Comparison of ENCODE assay signal across 28 cellular contexts in the genomic region with DNA sequence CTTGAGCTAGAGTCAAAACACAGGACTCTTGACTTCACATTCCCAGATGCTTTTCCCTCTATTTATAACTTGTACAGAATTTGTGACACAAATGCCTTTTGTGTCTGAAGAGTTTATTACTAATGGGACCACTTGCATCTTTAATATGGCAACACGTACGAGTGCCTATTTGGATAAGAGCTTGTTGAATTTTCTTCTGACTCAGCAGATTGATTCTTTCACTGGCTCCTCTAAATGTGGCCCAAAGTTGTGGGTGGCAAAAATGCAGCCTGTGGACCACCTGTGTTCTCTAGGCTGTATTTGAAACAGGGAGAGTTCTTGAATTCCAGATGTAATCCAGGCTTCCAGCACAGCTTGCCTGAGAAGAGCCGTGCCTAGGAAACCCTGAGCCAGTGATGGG.
"Had no signal": no experiment of that assay in that cellular context is flagged by ENCODE, and none has a peak within 500 bp of the region (broad histone marks: within the 10 kb centered on the region; RNA-seq: fewer than 3 reads in every experiment).

No MANE protein-coding gene starts in this region.

- H3K36me3 ChIP-seq: brain microvascular endothelial cell, gastrocnemius medialis, heart left ventricle had no signal

- FAIRE-seq: astrocyte, bronchial epithelial cell had no signal

- ATAC-seq: activated naive CD4-positive, alpha-beta T cell treated with anti-CD3 and anti-CD28 coated beads, Interleukin-2, amount 50 U/mL, for 72 hours; activated T-cell treated with anti-CD3 and anti-CD28 coated beads, Interleukin-2, amount 50 U/mL, for 72 hours; esophagus mucosa; foreskin keratinocyte; gastrocnemius medialis; heart left ventricle had no signal

- H3K4me3 ChIP-seq: coronary artery, dorsolateral prefrontal cortex, gastrocnemius medialis, heart left ventricle had no signal

- H3K4me1 ChIP-seq: foreskin keratinocyte had no signal

- H3K9me3 ChIP-seq: gastrocnemius medialis, heart left ventricle had no signal

- H3K27ac ChIP-seq: brain microvascular endothelial cell, coronary artery, dorsolateral prefrontal cortex, foreskin keratinocyte, gastrocnemius medialis, heart left ventricle had no signal

- H3K27me3 ChIP-seq: brain microvascular endothelial cell, dorsolateral prefrontal cortex, foreskin keratinocyte, gastrocnemius medialis, heart left ventricle had no signal

- DNase-seq: activated CD4-positive, alpha-beta memory T cell treated with anti-CD3 and anti-CD28 coated beads, Interleukin-2, amount 10 ng/mL, durations not matched to agents 7 days and 5 days; activated CD4-positive, alpha-beta T cell treated with anti-CD3 and anti-CD28 coated beads for 1 hour; activated CD4-positive, alpha-beta T cell treated with anti-CD3 and anti-CD28 coated beads for 4 hours; activated CD4-positive, alpha-beta T cell treated with anti-CD3 and anti-CD28 coated beads, Interleukin-2, amount 10 ng/mL, durations not matched to agents 7 days and 5 days; activated CD4-positive, alpha-beta T cell treated with anti-CD3 and anti-CD28 coated beads, Interleukin-2, amount 50 U/mL, for 4 hours; activated CD4-positive, CD25-positive, alpha-beta regulatory T cell; activated CD8-positive, alpha-beta memory T cell treated with anti-CD3 and anti-CD28 coated beads, Interleukin-2, amount 50 U/mL, for 48 hours; activated gamma-delta T cell; activated naive CD4-positive, alpha-beta T cell; activated naive CD4-positive, alpha-beta T cell treated with anti-CD3 and anti-CD28 coated beads, Interleukin-2, amount 10 ng/mL, durations not matched to agents 7 days and 5 days; activated naive CD8-positive, alpha-beta T cell treated with anti-CD3 and anti-CD28 coated beads, Interleukin-2, amount 10 ng/mL, durations not matched to agents 7 days and 5 days; activated T-cell treated with anti-CD3 and anti-CD28 coated beads for 4 hours; activated T-cell treated with anti-CD3 and anti-CD28 coated beads, Interleukin-2, amount 50 U/mL, for 24 hours; activated T-cell treated with anti-CD3 and anti-CD28 coated beads, Interleukin-2, amount 50 U/mL, for 72 hours; brain microvascular endothelial cell; dorsolateral prefrontal cortex; effector memory CD4-positive, alpha-beta T cell; endodermal cell; foreskin keratinocyte; gastrocnemius medialis; glutamatergic neuron; heart left ventricle; T-helper 2 cell had no signal
